24 cellular contexts compared by ENCODE assay signal in genomic region chr7:158738841-158739240, GRCh38.
"Had no signal": no experiment of that assay in that cellular context is flagged by ENCODE, and none has a peak within 500 bp of the region (broad histone marks: within the 10 kb centered on the region; RNA-seq: fewer than 3 reads in every experiment).

No MANE protein-coding gene starts in this region.

- H3K4me3 Mint-ChIP-seq: activated CD4-positive, alpha-beta T cell treated with anti-CD3 and anti-CD28 coated beads for 36 hours; activated T-cell treated with anti-CD3 and anti-CD28 coated beads, Interleukin-2, amount 50 U/mL, for 4 hours; activated T-helper 17 cell treated with anti-CD3 and anti-CD28 coated beads, Interleukin-2, amount 50 U/mL, for 72 hours; central memory CD8-positive, alpha-beta T cell; nephron; stimulated activated naive B cell treated with anti-CD40 and anti-IgM and Interleukin-4, amounts not matched to agents 10 μg/mL and 1 μg/mL and 100 μg/mL, for 72 hours had no signal

- H3K4me3 ChIP-seq: esophagus squamous epithelium, left ventricle myocardium inferior, pancreas, prostate gland, stomach, suprapubic skin, tibial nerve had no signal

- H3K27me3 Mint-ChIP-seq: activated CD4-positive, alpha-beta T cell treated with anti-CD3 and anti-CD28 coated beads for 36 hours; activated T-helper 17 cell treated with anti-CD3 and anti-CD28 coated beads, Interleukin-2, amount 50 U/mL, for 72 hours; central memory CD8-positive, alpha-beta T cell; stimulated activated naive B cell treated with anti-CD40 and anti-IgM and Interleukin-4, amounts not matched to agents 10 μg/mL and 1 μg/mL and 100 μg/mL, for 72 hours had no signal

- H3K4me1 ChIP-seq: left ventricle myocardium inferior, pancreas, prostate gland, suprapubic skin, tibial nerve had no signal

- DNase-seq: activated CD4-positive, alpha-beta T cell treated with anti-CD3 and anti-CD28 coated beads for 36 hours; activated CD4-positive, alpha-beta T cell treated with anti-CD3 and anti-CD28 coated beads, Interleukin-2, amount 50 U/mL, for 48 hours; activated CD4-positive, CD25-positive, alpha-beta regulatory T cell; activated gamma-delta T cell treated with Interleukin-2 at 50 U/mL for 16 hours; activated T-cell treated with anti-CD3 and anti-CD28 coated beads, Interleukin-2, amount 50 U/mL, for 4 hours; dermis blood vessel endothelial cell; effector CD4-positive, alpha-beta T cell; esophagus squamous epithelium; glutamatergic neuron; islet precursor cell; left ventricle myocardium inferior; pancreas; retina; stimulated activated CD4-positive, alpha-beta T cell treated with anti-CD3 and anti-CD28 coated beads, Interleukin-15, amount 100 ng/mL, for 24 hours; stimulated activated CD4-positive, alpha-beta T cell treated with anti-CD3 and anti-CD28 coated beads, Interleukin-2, amount 100 ng/mL, for 24 hours; stimulated activated naive B cell treated with anti-CD40 and anti-IgM and Interleukin-4, amounts not matched to agents 10 μg/mL and 1 μg/mL and 100 μg/mL, for 72 hours; stomach had no signal

- H3K27ac Mint-ChIP-seq: activated CD4-positive, alpha-beta T cell treated with anti-CD3 and anti-CD28 coated beads for 36 hours; activated T-helper 17 cell treated with anti-CD3 and anti-CD28 coated beads, Interleukin-2, amount 50 U/mL, for 72 hours; stimulated activated naive B cell treated with anti-CD40 and anti-IgM and Interleukin-4, amounts not matched to agents 10 μg/mL and 1 μg/mL and 100 μg/mL, for 72 hours had no signal

- H3K4me1 Mint-ChIP-seq: activated T-helper 17 cell treated with anti-CD3 and anti-CD28 coated beads, Interleukin-2, amount 50 U/mL, for 72 hours; nephron; stimulated activated naive B cell treated with anti-CD40 and anti-IgM and Interleukin-4, amounts not matched to agents 10 μg/mL and 1 μg/mL and 100 μg/mL, for 72 hours had no signal

- ATAC-seq: activated CD4-positive, alpha-beta T cell treated with anti-CD3 and anti-CD28 coated beads for 36 hours; activated naive CD4-positive, alpha-beta T cell treated with anti-CD3 and anti-CD28 coated beads, Interleukin-2, amount 50 U/mL, for 72 hours; activated T-cell treated with anti-CD3 and anti-CD28 coated beads, Interleukin-2, amount 50 U/mL, for 4 hours; activated T-helper 17 cell treated with anti-CD3 and anti-CD28 coated beads, Interleukin-2, amount 50 U/mL, for 72 hours; pancreas; stimulated activated naive B cell treated with anti-CD40 and anti-IgM and Interleukin-4, amounts not matched to agents 10 μg/mL and 1 μg/mL and 100 μg/mL, for 72 hours had no signal

- H3K9me3 ChIP-seq: esophagus squamous epithelium, left ventricle myocardium inferior, pancreas, prostate gland, stomach, suprapubic skin, tibial nerve had no signal

- H3K27me3 ChIP-seq: esophagus squamous epithelium, pancreas, stomach, suprapubic skin, tibial nerve had no signal

- H3K27ac ChIP-seq: left ventricle myocardium inferior, pancreas, suprapubic skin, tibial nerve had no signal

- H3K9me3 Mint-ChIP-seq: activated naive CD4-positive, alpha-beta T cell treated with anti-CD3 and anti-CD28 coated beads, Interleukin-2, amount 50 U/mL, for 72 hours; activated T-cell treated with anti-CD3 and anti-CD28 coated beads, Interleukin-2, amount 50 U/mL, for 4 hours; activated T-helper 17 cell treated with anti-CD3 and anti-CD28 coated beads, Interleukin-2, amount 50 U/mL, for 72 hours; central memory CD8-positive, alpha-beta T cell; nephron; stimulated activated naive B cell treated with anti-CD40 and anti-IgM and Interleukin-4, amounts not matched to agents 10 μg/mL and 1 μg/mL and 100 μg/mL, for 72 hours had no signal
